12 cellular contexts compared by ENCODE assay signal in genomic region chr10:102310356-102311024, GRCh38.
DNase-seq lines count a peak whose midpoint lies in the region; ATAC-seq and TF ChIP-seq lines count a peak whose summit lies in the region.
"Had no signal": no experiment of that assay in that cellular context is flagged by ENCODE, and none has a peak within 500 bp of the region (broad histone marks: within the 10 kb centered on the region; RNA-seq: fewer than 3 reads in every experiment).

No MANE protein-coding gene starts in this region.

- H3K27me3 Mint-ChIP-seq in WTC11 (ENCODE audit: low read depth), result no peaks in the 10 kb centered on the region
- no peaks in the 10 kb centered on the region for H3K27me3 Mint-ChIP-seq in progenitor cell of endocrine pancreas
- H3K27me3 Mint-ChIP-seq in endothelial cell (ENCODE audit: unreplicated experiment), result no peaks in the 10 kb centered on the region
- H3K27me3 Mint-ChIP-seq: activated naive CD8-positive, alpha-beta T cell had no signal

- TF ChIP-seq CTCF in WTC11 (IDR thresholded peaks at IDR 0.05) (no peak), progenitor cell of endocrine pancreas (IDR thresholded peaks at IDR 0.05; ENCODE audit: unreplicated experiment) (no peak), endothelial cell (IDR thresholded peaks at IDR 0.05; ENCODE audit: unreplicated experiment) (no peak)

- peak; percentile 64; the same call in 1 of the 2 replicates for ATAC-seq in WTC11
- ATAC-seq in HG03469 (IDR thresholded peaks at IDR 0.05; ENCODE audit: unreplicated experiment), result no peak

- H3K9me3 Mint-ChIP-seq in WTC11 (no peaks in the 10 kb centered on the region), progenitor cell of endocrine pancreas (ENCODE audit: low read depth) (no peaks in the 10 kb centered on the region), endothelial cell (ENCODE audit: unreplicated experiment) (no peaks in the 10 kb centered on the region)

- POLR2A ChIA-PET in WTC11 (lab: Charles Lee), result no interaction called here

- CTCF ChIA-PET in WTC11 (lab: Charles Lee), result interaction anchor here (1.6 to 6.0 kb wide), 2 partner anchors 37 to 80 kb away, joined by 5 to 32 read pairs; no protein-coding TSS in a partner anchor

- peaks cover 11% of the 10 kb centered on the region for H3K4me1 Mint-ChIP-seq in WTC11
- peaks cover 35% of the 10 kb centered on the region for H3K4me1 Mint-ChIP-seq in progenitor cell of endocrine pancreas (ENCODE audit: low read depth)
- H3K4me1 Mint-ChIP-seq in endothelial cell (ENCODE audit: unreplicated experiment), result peaks cover 5% of the 10 kb centered on the region

- H3K36me3 Mint-ChIP-seq in WTC11 (no peaks in the 10 kb centered on the region), progenitor cell of endocrine pancreas (ENCODE audit: insufficient read depth) (peaks cover 7% of the 10 kb centered on the region), endothelial cell (ENCODE audit: low read depth, unreplicated experiment) (no peaks in the 10 kb centered on the region)

- H3K4me3 Mint-ChIP-seq in WTC11, result no peak overlapping the region
- no peak overlapping the region for H3K4me3 Mint-ChIP-seq in progenitor cell of endocrine pancreas (ENCODE audit: low read depth)
- H3K4me3 Mint-ChIP-seq in endothelial cell (ENCODE audit: unreplicated experiment), result no peak overlapping the region
- H3K4me3 Mint-ChIP-seq: activated naive CD8-positive, alpha-beta T cell had no signal

- no peak overlapping the region for H3K27ac Mint-ChIP-seq in WTC11
- peak overlapping the region; percentile 40 for H3K27ac Mint-ChIP-seq in progenitor cell of endocrine pancreas
- H3K27ac Mint-ChIP-seq in endothelial cell (ENCODE audit: unreplicated experiment), result no peak overlapping the region
- H3K27ac Mint-ChIP-seq: activated naive CD8-positive, alpha-beta T cell had no signal

- DNase-seq in GM04503 (ENCODE audit: low read depth) (peak; percentile 39), WTC11 (ENCODE audit: low spot score) (no peak), glomerular visceral epithelial cell (ENCODE audit: extremely low spot score) (peak; percentile 81), progenitor cell of endocrine pancreas (ENCODE audit: low spot score, unreplicated experiment) (no peak), NCI-H510A (lab: John Stamatoyannopoulos, UW) (no peak), endothelial cell (ENCODE audit: low spot score) (no peak), GOT3 (lab: John Stamatoyannopoulos, UW) (no peak)
- DNase-seq: heart right ventricle, posterior cingulate gyrus, WERI-Rb-1 had no signal

TF ChIP-seq in WTC11, 78 proteins besides CTCF, POLR2A, EP300 and RAD21:
- TF ChIP-seq SP1 (CRISPR knock-in tag; conservative IDR thresholded peaks at IDR 0.05) (no peak), ZNF423 (CRISPR knock-in tag; IDR thresholded peaks at IDR 0.05) (no peak), IRF1 (CRISPR knock-in tag; IDR thresholded peaks at IDR 0.05) (no peak), ZSCAN18 (CRISPR knock-in tag; IDR thresholded peaks at IDR 0.05) (no peak), ZNF317 (CRISPR knock-in tag; IDR thresholded peaks at IDR 0.05; ENCODE audit: borderline replicate concordance, low read depth) (no peak), SMAD3 (CRISPR knock-in tag; IDR thresholded peaks at IDR 0.05; ENCODE audit: borderline replicate concordance) (no peak)

Comparison
In these comparisons a context has a peak if more than half of its experiments do, and no peak if none do; other contexts are left out.
1. DNase-seq: peak in GM04503 (single experiment) and glomerular visceral epithelial cell (single experiment); none in WTC11 (single experiment), progenitor cell of endocrine pancreas (single experiment), NCI-H510A (single experiment), endothelial cell (single experiment) and GOT3 (single experiment).